26 cellular contexts compared by ENCODE assay signal in the genomic region with DNA sequence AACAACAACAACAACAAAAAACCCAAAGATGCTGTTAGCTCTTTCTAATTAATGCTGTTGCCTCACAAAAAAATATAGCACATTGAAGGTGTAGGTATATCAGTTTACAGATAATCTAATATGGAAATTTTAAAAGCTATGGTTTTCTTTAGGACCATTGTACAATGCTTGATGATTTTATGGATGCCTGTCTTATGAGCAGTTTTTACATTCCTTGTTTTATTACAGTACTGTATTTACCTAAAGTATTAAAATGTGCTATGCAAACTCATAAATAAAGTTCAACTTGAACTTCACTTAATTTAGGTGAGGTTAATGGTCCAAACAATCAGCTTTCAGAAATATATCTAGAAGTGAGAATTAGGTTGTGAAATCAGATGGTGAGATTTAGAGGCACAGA.
"Had no signal": no experiment of that assay in that cellular context is flagged by ENCODE, and none has a peak within 500 bp of the region (broad histone marks: within the 10 kb centered on the region; RNA-seq: fewer than 3 reads in every experiment).

No MANE protein-coding gene starts in this region.

- DNase-seq: stimulated activated CD4-positive, alpha-beta T cell treated with anti-CD3 and anti-CD28 coated beads, Interleukin-2, amount 100 ng/mL, for 48 hours; stimulated activated CD4-positive, alpha-beta T cell treated with anti-CD3 and anti-CD28 coated beads, Interleukin-4, amount 100 ng/mL, for 1 hour; stimulated activated CD4-positive, alpha-beta T cell treated with anti-CD3 and anti-CD28 coated beads, Interleukin-4, amount 100 ng/mL, for 24 hours; stimulated activated CD4-positive, alpha-beta T cell treated with anti-CD3 and anti-CD28 coated beads, Interleukin-4, amount 100 ng/mL, for 4 hours; stimulated activated CD8-positive, alpha-beta memory T cell treated with anti-CD3 and anti-CD28 coated beads, Interleukin-4, amount 100 ng/mL, for 48 hours; stimulated activated naive B cell treated with anti-CD40 and anti-IgM and Interleukin-4, amounts not matched to agents 10 μg/mL and 1 μg/mL and 100 μg/mL, for 72 hours; stimulated activated naive CD4-positive, alpha-beta T cell; stimulated activated naive CD8-positive, alpha-beta T cell treated with anti-CD3 and anti-CD28 coated beads, Interleukin-15, amount 100 ng/mL, for 72 hours; stimulated activated naive CD8-positive, alpha-beta T cell treated with anti-CD3 and anti-CD28 coated beads, Interleukin-15, Interleukin-2, amounts not matched to agents 100 U/mL and 50 U/mL, for 24 hours; stomach; substantia nigra; testis; thyroid gland; tibial artery; transverse colon; trophoblast cell; upper lobe of left lung; upper lobe of right lung; uterus had no signal

- H3K36me3 ChIP-seq: stomach, suprapubic skin, thoracic aorta, thyroid gland, tibial artery, tibial nerve, transverse colon, upper lobe of left lung, upper lobe of right lung, uterus, vagina had no signal

- H3K4me1 ChIP-seq: stomach, suprapubic skin, testis, thyroid gland, tibial artery, tibial nerve, transverse colon, upper lobe of left lung, upper lobe of right lung, uterus, vagina had no signal

- H3K27me3 ChIP-seq: stomach, suprapubic skin, testis, thyroid gland, tibial artery, tibial nerve, transverse colon, upper lobe of left lung, upper lobe of right lung, uterus, vagina had no signal

- FAIRE-seq: urothelium cell line had no signal

- ATAC-seq: stimulated activated effector memory CD8-positive, alpha-beta T cell treated with anti-CD3 and anti-CD28 coated beads, Interleukin-12 subunit alpha, Interleukin-12 subunit beta, amount 100 ng/mL, for 72 hours; stimulated activated memory B cell treated with anti-CD40 and anti-IgM and Interleukin-4, amounts not matched to agents 10 μg/mL and 1 μg/mL and 100 μg/mL, for 72 hours; stimulated activated naive B cell treated with anti-CD40 and anti-IgM and Interleukin-4, amounts not matched to agents 10 μg/mL and 1 μg/mL and 100 μg/mL, for 72 hours; stimulated activated naive CD8-positive, alpha-beta T cell treated with anti-CD3 and anti-CD28 coated beads, Interleukin-15, amount 100 ng/mL, for 72 hours; stimulated activated naive CD8-positive, alpha-beta T cell treated with anti-CD3 and anti-CD28 coated beads, Interleukin-15, Interleukin-2, amounts not matched to agents 100 U/mL and 50 U/mL, for 24 hours; upper lobe of right lung had no signal

- H3K9me3 ChIP-seq: suprapubic skin, testis, thoracic aorta, thyroid gland, tibial artery, transverse colon, upper lobe of right lung, uterus, vagina had no signal

- H3K4me3 ChIP-seq: stomach, suprapubic skin, testis, thoracic aorta, thyroid gland, tibial artery, tibial nerve, transverse colon, upper lobe of left lung, upper lobe of right lung, uterus, vagina had no signal

- H3K27ac ChIP-seq: stomach, suprapubic skin, testis, thoracic aorta, thyroid gland, tibial artery, tibial nerve, transverse colon, upper lobe of left lung, upper lobe of right lung, uterus, vagina had no signal
